18 cellular contexts compared by ENCODE assay signal in genomic region chr4:10002278-10002677, GRCh38. TPM values are rescaled to one million over a fixed set of nuclear protein-coding genes. Genes with fewer than 3 reads are reported as not detected.
A peak's percentile ranks its signal among the peaks of the same experiment; 100 is the strongest.
DNase-seq lines count a peak whose midpoint lies in the region; ATAC-seq and TF ChIP-seq lines count a peak whose summit lies in the region.
"Had no signal": no experiment of that assay in that cellular context is flagged by ENCODE, and none has a peak within 500 bp of the region (broad histone marks: within the 10 kb centered on the region; RNA-seq: fewer than 3 reads in every experiment).

No MANE protein-coding gene starts in this region.

- POLR2A ChIA-PET in activated naive CD8-positive, alpha-beta T cell treated with anti-CD3 and anti-CD28 coated beads, Interleukin-2, amount 10 ng/mL, durations not matched to agents 7 days and 5 days (lab: Charles Lee) = no interaction called here

- H3K4me1 ChIP-seq in stomach = peaks cover 19 to 38% (median 28%) of the 10 kb centered on the region in 4 donors

- H3K36me3 ChIP-seq in stomach = no peaks in the 10 kb centered on the region
- H3K36me3 ChIP-seq: SJCRH30 had no signal

- peaks cover 50% of the 10 kb centered on the region for H3K4me1 Mint-ChIP-seq in activated naive CD8-positive, alpha-beta T cell treated with anti-CD3 and anti-CD28 coated beads, Interleukin-2, amount 10 ng/mL, durations not matched to agents 7 days and 5 days
- H3K4me1 Mint-ChIP-seq in activated naive CD8-positive, alpha-beta T cell treated with anti-CD3 and anti-CD28 coated beads, Interleukin-2, amount 50 U/mL, for 24 hours = peaks cover 41% of the 10 kb centered on the region

- intact Hi-C loops in stomach (cut with DNase I; ENCODE audit: low total_unique reads) = no loop called here

- TF ChIP-seq EP300 in stomach (IDR thresholded peaks at IDR 0.05) = no peak

- WGBS in stomach, 5 donors = 11 to 42% (median 38%) methylated on average over 2 of the region's 2 CpGs

- no peak overlapping the region for H3K4me3 Mint-ChIP-seq in activated naive CD8-positive, alpha-beta T cell treated with anti-CD3 and anti-CD28 coated beads, Interleukin-2, amount 10 ng/mL, durations not matched to agents 7 days and 5 days
- H3K4me3 Mint-ChIP-seq in activated naive CD8-positive, alpha-beta T cell treated with anti-CD3 and anti-CD28 coated beads, Interleukin-2, amount 50 U/mL, for 24 hours = no peak overlapping the region

- peaks cover 10% of the 10 kb centered on the region for H3K9me3 Mint-ChIP-seq in activated naive CD8-positive, alpha-beta T cell treated with anti-CD3 and anti-CD28 coated beads, Interleukin-2, amount 10 ng/mL, durations not matched to agents 7 days and 5 days
- no peaks in the 10 kb centered on the region for H3K9me3 Mint-ChIP-seq in activated naive CD8-positive, alpha-beta T cell treated with anti-CD3 and anti-CD28 coated beads, Interleukin-2, amount 50 U/mL, for 24 hours

- H3K9me3 ChIP-seq in stomach = no peaks in the 10 kb centered on the region
- H3K9me3 ChIP-seq: A549, SJCRH30 had no signal

- H3K4me3 ChIP-seq in stomach = no peak overlapping the region
- H3K4me3 ChIP-seq: A549, GM23248, SJCRH30 had no signal

- no peak for ATAC-seq in activated naive CD8-positive, alpha-beta T cell treated with anti-CD3 and anti-CD28 coated beads, Interleukin-2, amount 10 ng/mL, durations not matched to agents 7 days and 5 days (ENCODE audit: low read depth)
- no peak for ATAC-seq in activated naive CD8-positive, alpha-beta T cell treated with anti-CD3 and anti-CD28 coated beads, Interleukin-2, amount 50 U/mL, for 24 hours
- ATAC-seq in HG02798 (IDR thresholded peaks at IDR 0.05; ENCODE audit: poor library complexity, unreplicated experiment) (peak; percentile 28), left lobe of liver (peak; percentile 65), GM21576 (IDR thresholded peaks at IDR 0.05; ENCODE audit: unreplicated experiment) (no peak), HG03342 (IDR thresholded peaks at IDR 0.05; ENCODE audit: unreplicated experiment) (no peak), HG03139 (IDR thresholded peaks at IDR 0.05; ENCODE audit: unreplicated experiment) (no peak)
- ATAC-seq: A549, PC-3 had no signal

- H3K27ac ChIP-seq in stomach = no peak overlapping the region
- H3K27ac ChIP-seq: A549, GM23248, RWPE1, SJCRH30 had no signal

- H3K27ac Mint-ChIP-seq in activated naive CD8-positive, alpha-beta T cell treated with anti-CD3 and anti-CD28 coated beads, Interleukin-2, amount 10 ng/mL, durations not matched to agents 7 days and 5 days = peak overlapping the region; percentile 52
- no peak overlapping the region for H3K27ac Mint-ChIP-seq in activated naive CD8-positive, alpha-beta T cell treated with anti-CD3 and anti-CD28 coated beads, Interleukin-2, amount 50 U/mL, for 24 hours

- H3K27me3 ChIP-seq in stomach = no peaks in the 10 kb centered on the region
- H3K27me3 ChIP-seq: SJCRH30 had no signal

- no peak for TF ChIP-seq CTCF in stomach (IDR thresholded peaks at IDR 0.05)

- no peak for DNase-seq in activated naive CD8-positive, alpha-beta T cell treated with anti-CD3 and anti-CD28 coated beads, Interleukin-2, amount 10 ng/mL, durations not matched to agents 7 days and 5 days
- DNase-seq in activated naive CD8-positive, alpha-beta T cell treated with anti-CD3 and anti-CD28 coated beads, Interleukin-2, amount 50 U/mL, for 24 hours = no peak
- DNase-seq in left lobe of liver (ENCODE audit: low spot score) (peak; percentile 66), stomach (peak; percentile 54)
- DNase-seq: C1 segment of cervical spinal cord, DND-41, GM23248, HCEC 1CT, NCI-H1048, NCI-H526 treated with DMSO at 0.1 percent for 48 hours, PC-3, SJCRH30 had no signal

- no peaks in the 10 kb centered on the region for H3K27me3 Mint-ChIP-seq in activated naive CD8-positive, alpha-beta T cell treated with anti-CD3 and anti-CD28 coated beads, Interleukin-2, amount 10 ng/mL, durations not matched to agents 7 days and 5 days
- no peaks in the 10 kb centered on the region for H3K27me3 Mint-ChIP-seq in activated naive CD8-positive, alpha-beta T cell treated with anti-CD3 and anti-CD28 coated beads, Interleukin-2, amount 50 U/mL, for 24 hours

- no peak for TF ChIP-seq POLR2A in stomach (IDR thresholded peaks at IDR 0.05)

- peaks cover 22% of the 10 kb centered on the region for H3K36me3 Mint-ChIP-seq in activated naive CD8-positive, alpha-beta T cell treated with anti-CD3 and anti-CD28 coated beads, Interleukin-2, amount 10 ng/mL, durations not matched to agents 7 days and 5 days
- no peaks in the 10 kb centered on the region for H3K36me3 Mint-ChIP-seq in activated naive CD8-positive, alpha-beta T cell treated with anti-CD3 and anti-CD28 coated beads, Interleukin-2, amount 50 U/mL, for 24 hours (ENCODE audit: low read depth)

RNA-seq across cellular contexts. Expression of gene SLC2A9, which starts 19.0 kb away (rescaled TPM):
- total RNA-seq in activated naive CD8-positive, alpha-beta T cell treated with anti-CD3 and anti-CD28 coated beads, Interleukin-2, amount 10 ng/mL, durations not matched to agents 7 days and 5 days = 1 to 10 TPM in 1 of 2 experiments, under 1 TPM in 1; 0.77 to 1.6 TPM
- total RNA-seq in left lobe of liver (21.7 TPM), stomach (10 to 100 TPM in 1 of 5 donors, 1 to 10 TPM in 4; 2.2 to 35.3 (median 4.5) TPM)
- polyA plus RNA-seq in stomach = 1 to 10 TPM in 2 of 3 donors, under 1 TPM in 1; 0.61 to 3.0 (median 1.6) TPM

Comparison
In these comparisons a context has a peak if more than half of its experiments do, and no peak if none do; other contexts are left out.
1. ATAC-seq: peak in HG02798 (single experiment) and left lobe of liver (single experiment); none in activated naive CD8-positive, alpha-beta T cell treated with anti-CD3 and anti-CD28 coated beads, Interleukin-2, amount 10 ng/mL, durations not matched to agents 7 days and 5 days (single experiment), activated naive CD8-positive, alpha-beta T cell treated with anti-CD3 and anti-CD28 coated beads, Interleukin-2, amount 50 U/mL, for 24 hours (single experiment), GM21576 (single experiment), HG03342 (single experiment) and HG03139 (single experiment).
2. DNase-seq: peak in left lobe of liver (single experiment) and stomach (single experiment); none in activated naive CD8-positive, alpha-beta T cell treated with anti-CD3 and anti-CD28 coated beads, Interleukin-2, amount 10 ng/mL, durations not matched to agents 7 days and 5 days (single experiment) and activated naive CD8-positive, alpha-beta T cell treated with anti-CD3 and anti-CD28 coated beads, Interleukin-2, amount 50 U/mL, for 24 hours (single experiment).